Comparison of ENCODE assay signal across 8 cellular contexts in genomic region chr4:77385124-77385969, GRCh38.
A peak's percentile ranks its signal among the peaks of the same experiment; 100 is the strongest.
DNase-seq lines count a peak whose midpoint lies in the region; ATAC-seq, FAIRE-seq and TF ChIP-seq lines count a peak whose summit lies in the region.

No MANE protein-coding gene starts in this region.

- no peak overlapping the region for H3K4me3 ChIP-seq in MM.1S (ENCODE audit: low read length)
- no peak overlapping the region for H3K4me3 ChIP-seq in GM12878

- H3K79me2 ChIP-seq in MM.1S (ENCODE audit: low read length) (no peaks in the 10 kb centered on the region), GM12878 (ENCODE audit: control insufficient read depth, insufficient read depth, low read length) (no peaks in the 10 kb centered on the region)

- H2AFZ ChIP-seq in MM.1S (ENCODE audit: low read length) (0 out of 2 replicates have a peak overlapping the region, but pooled peaks have one; percentile 45), GM12878 (ENCODE audit: control insufficient read depth, low read depth, low read length) (no peak overlapping the region)

- no peaks in the 10 kb centered on the region for H4K20me1 ChIP-seq in MM.1S (ENCODE audit: insufficient read depth, low read length)
- H4K20me1 ChIP-seq in GM12878 (ENCODE audit: control insufficient read depth, insufficient read depth): no peaks in the 10 kb centered on the region

- RAD21 ChIA-PET in GM12878 (lab: Charles Lee; ENCODE audit: unreplicated experiment): interaction anchor here (2.2 kb wide), 1 partner anchor 215 kb away, joined by 6 read pairs; no protein-coding TSS in a partner anchor

- H3K9me2 ChIP-seq in MM.1S (replicated peaks; ENCODE audit: insufficient read depth, low read length): no peaks in the 10 kb centered on the region

- no peaks in the 10 kb centered on the region for H3F3A ChIP-seq in MM.1S (ENCODE audit: insufficient read depth, low read length)

- ATAC-seq in GM21723 (IDR thresholded peaks at IDR 0.05; ENCODE audit: unreplicated experiment) (peak; percentile 81), GM12878 (peak; percentile 93)

- CTCF ChIA-PET in GM12878 (lab: Yijun Ruan, JAX): interaction anchor here (0.7 to 7.8 kb wide), 18 partner anchors 10 to 234 kb away, joined by 3 to 84 read pairs (median 4); no protein-coding TSS in a partner anchor

- FAIRE-seq in GM12878 (lab: Jason Lieb, UNC): peak; percentile 80

- no peaks in the 10 kb centered on the region for H3K9me3 ChIP-seq in MM.1S (replicated peaks; ENCODE audit: insufficient read depth, low read length)
- H3K9me3 ChIP-seq in GM12878 (replicated peaks; ENCODE audit: control insufficient read depth, insufficient read depth, low read length): no peaks in the 10 kb centered on the region

- no peaks in the 10 kb centered on the region for H3K4me1 ChIP-seq in MM.1S (ENCODE audit: low read length)
- no peaks in the 10 kb centered on the region for H3K4me1 ChIP-seq in GM12878 (ENCODE audit: control insufficient read depth, insufficient read depth, low read length)

- H3K9ac ChIP-seq in MM.1S (ENCODE audit: low read length) (no peak overlapping the region), GM12878 (ENCODE audit: control insufficient read depth, insufficient read depth, low read length) (no peak overlapping the region)

- H3K27ac ChIP-seq in MM.1S (ENCODE audit: low read length) (no peak overlapping the region), GM12878 (ENCODE audit: control insufficient read depth, insufficient read depth) (no peak overlapping the region)

- in situ Hi-C loops in GM12878 (cut with MboI): loop anchor here (5.0 kb wide), 1 partner anchor 217 kb away; no protein-coding TSS in a partner anchor

- no peak for TF ChIP-seq POLR2A in GM12878 (IDR thresholded peaks at IDR 0.05; ENCODE audit: low read depth, low read length)

- 0% methylated on average over 4 of the region's 4 CpGs for WGBS in GM12878 (ENCODE audit: insufficient coverage, insufficient replicate concordance, low lambda C conversion rate, missing lambda C conversion rate)

- intact Hi-C loops in GM12878 (cut with micrococcal nuclease; ENCODE audit: unreplicated experiment): loop anchor here (1.0 kb wide), 3 partner anchors 48 to 233 kb away; no protein-coding TSS in a partner anchor

- POLR2A ChIA-PET in GM12878 (lab: Charles Lee): no interaction called here

- BruUV-seq in GM12878 (replicated peaks; lab: Mats Ljungman, UMichigan): no TSS peak

- no peaks in the 10 kb centered on the region for H3K27me3 ChIP-seq in MM.1S (replicated peaks; ENCODE audit: insufficient read depth, low read length)
- H3K27me3 ChIP-seq in GM12878 (replicated peaks in 1 of 2; ENCODE audit: control insufficient read depth in 2 of 2, insufficient read depth in 2 of 2, low read length in 1 of 2): no peaks in the 10 kb centered on the region

- peak; percentile 89 for TF ChIP-seq RAD21 in GM12878 (IDR thresholded peaks at IDR 0.05; ENCODE audit: insufficient read depth, low read depth, low read length)

- no peaks in the 10 kb centered on the region for H3K36me3 ChIP-seq in MM.1S (replicated peaks; ENCODE audit: insufficient read depth, low read length)
- no peaks in the 10 kb centered on the region for H3K36me3 ChIP-seq in GM12878 (ENCODE audit: control insufficient read depth in 2 of 2, insufficient read depth in 2 of 2, low read length in 1 of 2)

- TF ChIP-seq CTCF in MM.1S (IDR thresholded peaks at IDR 0.05; ENCODE audit: low read length): peak; percentile 82
- peak; percentile 84 to 85 (median 84) for TF ChIP-seq CTCF in GM12878 (IDR thresholded peaks at IDR 0.05 in 2 of 3, conservative IDR thresholded peaks at IDR 0.05 in 1 of 3; ENCODE audit: control insufficient read depth in 2 of 3, extremely low read depth in 1 of 3, insufficient read depth in 1 of 3, low read depth in 3 of 3, low read length in 3 of 3)

- TF ChIP-seq EP300 in GM12878 (IDR thresholded peaks at IDR 0.05; ENCODE audit: borderline replicate concordance in 1 of 2, control insufficient read depth in 1 of 2, low read depth in 2 of 2, low read length in 2 of 2): no peak

- DNase-seq in DMS79 treated with DMSO at 0.1 percent for 48 hours (lab: John Stamatoyannopoulos, UW) (peak; percentile 10), MM.1S (peak; percentile 61), T-helper 9 cell (peak; percentile 11), GM12878 (ENCODE audit: low read depth, low spot score) (peak; percentile 15), iPS DF 4.7 (ENCODE audit: extremely low read depth, low spot score) (peak; percentile 60), smooth muscle cell of the brain vasculature (ENCODE audit: low read depth, low spot score) (peak; percentile 37), NCI-H128 (lab: John Stamatoyannopoulos, UW; ENCODE audit: unreplicated experiment) (no peak)

- SMC1A ChIA-PET in GM12878 (lab: Charles Lee; ENCODE audit: uncharacterized antibody, unreplicated experiment): interaction anchor here (1.3 to 6.4 kb wide), 4 partner anchors 215 to 234 kb away, joined by 3 to 43 read pairs (median 5); partner anchors contain the start of gene CXCL13

- H3K4me2 ChIP-seq in MM.1S (ENCODE audit: low read depth, low read length) (no peak overlapping the region), GM12878 (ENCODE audit: control insufficient read depth, insufficient read depth) (no peak overlapping the region)

TF ChIP-seq in GM12878, 131 proteins besides CTCF, POLR2A, EP300 and RAD21:
- no peak for TF ChIP-seq POU2F2 (IDR thresholded peaks at IDR 0.05; ENCODE audit: borderline replicate concordance, low read depth, low read length)
- TF ChIP-seq SUZ12 (IDR thresholded peaks at IDR 0.05; ENCODE audit: unreplicated experiment): no peak
- no peak for TF ChIP-seq RELA (IDR thresholded peaks at IDR 0.05; ENCODE audit: borderline replicate concordance, partially characterized antibody)
- no peak for TF ChIP-seq BCL11A (IDR thresholded peaks at IDR 0.05; ENCODE audit: low read depth, low read length)
- no peak for TF ChIP-seq CHD4 (IDR thresholded peaks at IDR 0.05)
- no peak for TF ChIP-seq NR2F1 (conservative IDR thresholded peaks at IDR 0.05)
- peak; percentile 45; the same call in 1 of the 2 replicates for TF ChIP-seq YY1 (IDR thresholded peaks at IDR 0.05; ENCODE audit: low read depth, low read length)
- TF ChIP-seq CBFB (IDR thresholded peaks at IDR 0.05; ENCODE audit: low read depth): no peak
- TF ChIP-seq PML (IDR thresholded peaks at IDR 0.05; ENCODE audit: low read length): no peak
- peak; percentile 92 for TF ChIP-seq SMC3 (IDR thresholded peaks at IDR 0.05; ENCODE audit: borderline replicate concordance, low read length)
TF ChIP-seq in GM12878: peak in this region for 2.
